18 cellular contexts compared by ENCODE assay signal in the genomic region with DNA sequence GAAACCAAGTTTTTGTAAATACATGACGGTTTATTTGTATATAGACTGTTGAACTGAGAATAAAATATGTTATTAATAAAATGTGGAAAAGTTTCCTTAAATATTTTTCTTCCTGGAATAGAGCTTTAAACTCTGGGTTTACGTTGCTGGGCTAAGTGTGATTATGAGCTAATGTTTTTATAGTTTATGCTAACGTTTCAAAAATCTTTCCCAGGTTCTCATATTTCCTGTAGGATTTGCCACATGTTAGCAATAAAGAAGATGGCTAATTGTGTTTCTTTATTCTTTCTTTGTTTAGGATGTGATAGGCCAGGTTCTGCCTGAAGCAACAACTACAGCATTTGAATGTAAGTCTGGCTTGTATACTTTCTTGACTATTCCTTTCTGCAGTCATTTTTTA. TPM values are rescaled to one million over a fixed set of nuclear protein-coding genes. Genes with fewer than 3 reads are reported as not detected.
DNase-seq lines count a peak whose midpoint lies in the region; ATAC-seq and TF ChIP-seq lines count a peak whose summit lies in the region.
"Had no signal": no experiment of that assay in that cellular context is flagged by ENCODE, and none has a peak within 500 bp of the region (broad histone marks: within the 10 kb centered on the region; RNA-seq: fewer than 3 reads in every experiment).

No MANE protein-coding gene starts in this region.

- peak overlapping the region; percentile 72 to 97 (median 95) for H3K27ac Mint-ChIP-seq in brain

- H3K4me1 Mint-ChIP-seq in brain: peaks cover 58% of the 10 kb centered on the region

- peaks cover 30% of the 10 kb centered on the region for H3K36me3 Mint-ChIP-seq in brain

- H3K4me3 Mint-ChIP-seq in brain: peak overlapping the region; percentile 68 to 86 (median 79)
- H3K4me3 Mint-ChIP-seq: CD4-positive, alpha-beta memory T cell had no signal

- H3K9me3 ChIP-seq in left ventricle myocardium inferior (replicated peaks) (no peaks in the 10 kb centered on the region), muscle layer of duodenum (ENCODE audit: control insufficient read depth in 1 of 2, low read length in 2 of 2) (no peaks in the 10 kb centered on the region), gastrocnemius medialis (no peaks in the 10 kb centered on the region)

- TF ChIP-seq POLR2A in gastrocnemius medialis (IDR thresholded peaks at IDR 0.05): no peak

- peaks cover 43% of the 10 kb centered on the region for H3K4me1 ChIP-seq in left ventricle myocardium inferior
- H3K4me1 ChIP-seq in muscle layer of duodenum (ENCODE audit: control insufficient read depth in 1 of 2, insufficient read depth in 2 of 2, low read length in 2 of 2): peaks cover 0 to 18% of the 10 kb centered on the region in 2 donors
- H3K4me1 ChIP-seq in gastrocnemius medialis: peaks cover 12 to 30% of the 10 kb centered on the region in 2 donors

- DNase-seq in left ventricle myocardium inferior (no peak), Right ventricle myocardium inferior (ENCODE audit: missing footprints) (no peak), gastrocnemius medialis (no peak), posterior cingulate gyrus (no peak), SW 1271 (lab: John Stamatoyannopoulos, UW) (no peak)
- DNase-seq in activated naive CD4-positive, alpha-beta T cell treated with anti-CD3 and anti-CD28 coated beads, Interleukin-2, amount 50 U/mL, for 16 hours: no peak
- DNase-seq: 8988T; Calu3; CD4-positive, alpha-beta memory T cell; HCEC 1CT; KBM-7; NCI-H1092 treated with DMSO at 0.1 percent for 48 hours; NCI-H345; NCI-H526; RPMI8226 had no signal

- H3K27me3 ChIP-seq in left ventricle myocardium inferior (ENCODE audit: low read depth): no peaks in the 10 kb centered on the region
- H3K27me3 ChIP-seq in muscle layer of duodenum (ENCODE audit: low read depth, low read length): no peaks in the 10 kb centered on the region
- no peaks in the 10 kb centered on the region for H3K27me3 ChIP-seq in gastrocnemius medialis

- intact Hi-C loops in left ventricle myocardium inferior (cut with micrococcal nuclease): no loop called here
- intact Hi-C loops in Right ventricle myocardium inferior (cut with DNase I): no loop called here
- intact Hi-C loops in gastrocnemius medialis (cut with DNase I; ENCODE audit: low total_unique reads): loop anchor here (10.0 kb wide), 1 partner anchor 295 kb away; the partner anchor contains the start of genes AAGAB and IQCH
- intact Hi-C loops in posterior cingulate gyrus (cut with DNase I): no loop called here

- in situ Hi-C loops in gastrocnemius medialis (cut with MboI; ENCODE audit: low sequenced_read_pairs in 4 of 4): loop anchor here in 1 of 4 donors (25.0 kb wide), 1 partner anchor 288 kb away; the partner anchor contains the start of genes RNU6-1 and SKOR1

- TF ChIP-seq CTCF in left ventricle myocardium inferior (IDR thresholded peaks at IDR 0.05; ENCODE audit: borderline replicate concordance) (no peak), brain (conservative IDR thresholded peaks at IDR 0.05) (no peak), gastrocnemius medialis (IDR thresholded peaks at IDR 0.05 in 4 of 5, conservative IDR thresholded peaks at IDR 0.05 in 1 of 5) (no peak)

- no peak for ATAC-seq in Right ventricle myocardium inferior
- ATAC-seq in gastrocnemius medialis: no peak

- H3K36me3 ChIP-seq in left ventricle myocardium inferior (peaks cover 13% of the 10 kb centered on the region), muscle layer of duodenum (ENCODE audit: control insufficient read depth in 1 of 2, insufficient read depth in 2 of 2, low read length in 2 of 2) (peaks cover 7 to 9% of the 10 kb centered on the region in 2 donors), gastrocnemius medialis (peaks cover 0 to 8% of the 10 kb centered on the region in 2 donors)

- H3K4me3 ChIP-seq in left ventricle myocardium inferior (no peak overlapping the region), muscle layer of duodenum (ENCODE audit: low read depth in 1 of 2, low read length in 2 of 2) (no peak overlapping the region), gastrocnemius medialis (no peak overlapping the region)
- H3K4me3 ChIP-seq: GM23248 had no signal

- no peaks in the 10 kb centered on the region for H3K9me3 Mint-ChIP-seq in brain
- H3K9me3 Mint-ChIP-seq: CD4-positive, alpha-beta memory T cell had no signal

- H3K27ac ChIP-seq in left ventricle myocardium inferior (replicated peaks) (peak overlapping the region; percentile 47), muscle layer of duodenum (ENCODE audit: low read length) (peak overlapping the region; percentile 1), gastrocnemius medialis (peak overlapping the region; percentile 16 to 60 (median 40))

- peaks cover 3% of the 10 kb centered on the region for H3K27me3 Mint-ChIP-seq in brain
- H3K27me3 Mint-ChIP-seq: CD4-positive, alpha-beta memory T cell had no signal

RNA-seq across cellular contexts. Expression of gene MAP2K5, which starts 7.2 kb away (rescaled TPM):
- total RNA-seq in left ventricle myocardium inferior: 25.0 TPM
- 19.0 TPM for total RNA-seq in Right ventricle myocardium inferior
- 18.3 TPM for polyA plus RNA-seq in brain (ENCODE audit: insufficient read depth, low read depth, low replicate concordance)
- 1 to 10 TPM; 5.9 to 6.8 (median 6.4) TPM for total RNA-seq in gastrocnemius medialis

RNA-seq across cellular contexts. Expression of gene C15orf61, which starts 28.8 kb away (rescaled TPM):
- 13.8 TPM for total RNA-seq in left ventricle myocardium inferior
- total RNA-seq in Right ventricle myocardium inferior: 11.9 TPM
- polyA plus RNA-seq in brain (ENCODE audit: insufficient read depth, low read depth, low replicate concordance): 3.4 TPM
- 10 to 100 TPM; 10.2 to 25.9 (median 15.8) TPM for total RNA-seq in gastrocnemius medialis
